8 cellular contexts compared by ENCODE assay signal in the genomic region with DNA sequence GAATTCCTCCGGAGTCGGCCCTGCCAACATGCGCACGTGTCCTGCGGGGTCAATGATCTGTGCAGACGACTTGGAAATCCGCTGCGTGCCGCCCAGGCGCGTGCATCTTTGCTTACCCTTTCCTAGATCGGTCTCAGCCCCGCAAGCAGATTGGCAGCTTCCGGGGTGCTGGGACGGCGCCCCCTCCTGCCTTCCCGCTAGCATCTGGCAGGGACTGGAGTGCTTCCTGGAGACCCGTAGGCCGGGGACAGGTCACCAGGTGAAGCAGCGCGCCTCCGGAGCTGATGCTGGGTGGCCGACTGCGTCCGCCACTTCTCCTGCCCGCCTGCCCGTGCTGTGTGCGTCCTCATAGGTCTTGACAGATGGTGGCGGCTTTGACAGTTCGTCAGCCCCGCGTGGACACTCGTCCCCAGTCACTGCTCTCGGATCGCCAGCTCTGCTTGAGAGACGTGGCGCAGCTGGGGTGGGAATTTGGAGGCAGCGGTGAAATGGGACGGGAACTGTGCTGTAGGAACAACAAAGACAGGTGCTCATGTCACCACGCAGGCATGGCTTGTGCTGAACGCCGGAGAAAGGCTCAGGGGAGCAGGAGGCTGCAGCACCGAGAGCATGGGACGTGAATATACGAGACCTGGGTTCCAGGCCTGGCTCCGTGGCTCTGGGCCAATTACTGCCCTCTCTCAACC. TPM values are rescaled to one million over a fixed set of nuclear protein-coding genes. Genes with fewer than 3 reads are reported as not detected.
DNase-seq lines count a peak whose midpoint lies in the region; ATAC-seq, FAIRE-seq and TF ChIP-seq lines count a peak whose summit lies in the region.

No MANE protein-coding gene starts in this region.

- H3K36me3 ChIP-seq in gastroesophageal sphincter (no peaks in the 10 kb centered on the region), pancreas (no peaks in the 10 kb centered on the region)

- DNase-seq in Calu3, result no peak
- peak; percentile 20 for DNase-seq in activated CD4-positive, alpha-beta memory T cell treated with anti-CD3 and anti-CD28 coated beads, Interleukin-2, amount 10 ng/mL, durations not matched to agents 7 days and 5 days
- DNase-seq in pancreas, result peak; percentile 18 to 79 (median 52)
- DNase-seq in putamen (ENCODE audit: low spot score), result no peak

- H3K4me1 Mint-ChIP-seq in Calu3 (ENCODE audit: low read depth, unreplicated experiment), result no peaks in the 10 kb centered on the region
- H3K4me1 Mint-ChIP-seq in activated CD4-positive, alpha-beta memory T cell treated with anti-CD3 and anti-CD28 coated beads, Interleukin-2, amount 10 ng/mL, durations not matched to agents 7 days and 5 days, result peaks cover 19% of the 10 kb centered on the region

- no peaks in the 10 kb centered on the region for H3K9me3 ChIP-seq in gastroesophageal sphincter
- no peaks in the 10 kb centered on the region for H3K9me3 ChIP-seq in pancreas

- H3K9me3 Mint-ChIP-seq in Calu3 (ENCODE audit: low read depth, unreplicated experiment), result no peaks in the 10 kb centered on the region
- no peaks in the 10 kb centered on the region for H3K9me3 Mint-ChIP-seq in activated CD4-positive, alpha-beta memory T cell treated with anti-CD3 and anti-CD28 coated beads, Interleukin-2, amount 10 ng/mL, durations not matched to agents 7 days and 5 days

- peaks cover 35% of the 10 kb centered on the region for H3K27me3 Mint-ChIP-seq in Calu3 (ENCODE audit: unreplicated experiment)
- H3K27me3 Mint-ChIP-seq in activated CD4-positive, alpha-beta memory T cell treated with anti-CD3 and anti-CD28 coated beads, Interleukin-2, amount 10 ng/mL, durations not matched to agents 7 days and 5 days, result peaks cover 36% of the 10 kb centered on the region

- H3K4me1 ChIP-seq in gastroesophageal sphincter (peaks cover 0 to 14% (median 7%) of the 10 kb centered on the region in 3 donors), pancreas (no peaks in the 10 kb centered on the region)

- CTCF ChIA-PET in Calu3 (lab: Charles Lee), result interaction anchor here (0.6 to 1.6 kb wide), 17 partner anchors 9 to 548 kb away, joined by 3 to 46 read pairs (median 4); a partner anchor contains a TSS
- CTCF ChIA-PET in activated CD4-positive, alpha-beta memory T cell treated with anti-CD3 and anti-CD28 coated beads, Interleukin-2, amount 10 ng/mL, durations not matched to agents 7 days and 5 days (lab: Charles Lee), result interaction anchor here (0.7 to 2.9 kb wide), 48 partner anchors 8 to 1817 kb away, joined by 3 to 94 read pairs (median 4); a partner anchor contains a TSS

- intact Hi-C loops in Calu3 (cut with micrococcal nuclease; ENCODE audit: unreplicated experiment) (loop anchor here (1.0 to 10.0 kb wide), 2 partner anchors 378 to 551 kb away; a partner anchor contains a TSS), pancreas (cut with DNase I) (loop anchor here in 2 of 3 donors (5.0 to 10.0 kb wide), 2 partner anchors 378 to 381 kb away; no protein-coding TSS in a partner anchor)

- no peak for TF ChIP-seq CTCF in Calu3 (IDR thresholded peaks at IDR 0.05; ENCODE audit: unreplicated experiment)
- peak in 2 of 4 experiments; percentile 0 to 28 for TF ChIP-seq CTCF in gastroesophageal sphincter (IDR thresholded peaks at IDR 0.05)
- TF ChIP-seq CTCF in pancreas (IDR thresholded peaks at IDR 0.05), result no peak

- no peak for FAIRE-seq in pancreas (lab: Jason Lieb, UNC)

- no TSS peak for BruUV-seq in Calu3 (replicated peaks; lab: Mats Ljungman, UMichigan)

- H3K4me3 Mint-ChIP-seq in Calu3 (ENCODE audit: low read depth, unreplicated experiment), result peak overlapping the region; percentile 70
- peak overlapping the region; percentile 78 for H3K4me3 Mint-ChIP-seq in activated CD4-positive, alpha-beta memory T cell treated with anti-CD3 and anti-CD28 coated beads, Interleukin-2, amount 10 ng/mL, durations not matched to agents 7 days and 5 days

- H3K4me3 ChIP-seq in gastroesophageal sphincter, result peak overlapping the region; percentile 6 to 49
- H3K4me3 ChIP-seq in pancreas, result peak overlapping the region; percentile 30 to 59 (median 46)

- no peak overlapping the region for H3K27ac ChIP-seq in gastroesophageal sphincter
- no peak overlapping the region for H3K27ac ChIP-seq in pancreas

- H3K36me3 Mint-ChIP-seq in Calu3 (ENCODE audit: insufficient read depth, unreplicated experiment), result peaks cover 13% of the 10 kb centered on the region
- H3K36me3 Mint-ChIP-seq in activated CD4-positive, alpha-beta memory T cell treated with anti-CD3 and anti-CD28 coated beads, Interleukin-2, amount 10 ng/mL, durations not matched to agents 7 days and 5 days (ENCODE audit: low read depth), result no peaks in the 10 kb centered on the region

- no peak for TF ChIP-seq POLR2A in gastroesophageal sphincter (IDR thresholded peaks at IDR 0.05)

- H3K27ac Mint-ChIP-seq in Calu3 (ENCODE audit: unreplicated experiment), result no peak overlapping the region
- H3K27ac Mint-ChIP-seq in activated CD4-positive, alpha-beta memory T cell treated with anti-CD3 and anti-CD28 coated beads, Interleukin-2, amount 10 ng/mL, durations not matched to agents 7 days and 5 days, result no peak overlapping the region

- WGBS in gastroesophageal sphincter (ENCODE audit: low coverage in 1 of 2), 2 donors, result 0 to 8% methylated on average over 6 to 7 of the region's 46 CpGs
- 1% methylated on average over 44 to 46 of the region's 46 CpGs for WGBS in pancreas, 2 donors

- H3K27me3 ChIP-seq in gastroesophageal sphincter (peaks cover 86% of the 10 kb centered on the region), pancreas (peaks cover 0 to 21% (median 3%) of the 10 kb centered on the region in 4 donors)

- TF ChIP-seq EP300 in gastroesophageal sphincter (IDR thresholded peaks at IDR 0.05), result no peak

- POLR2A ChIA-PET in activated CD4-positive, alpha-beta memory T cell treated with anti-CD3 and anti-CD28 coated beads, Interleukin-2, amount 10 ng/mL, durations not matched to agents 7 days and 5 days (lab: Charles Lee), result interaction anchor here (0.8 to 1.3 kb wide), 3 partner anchors 41 to 656 kb away, joined by 3 to 7 read pairs (median 3); no protein-coding TSS in a partner anchor

- ATAC-seq in GM19351 (IDR thresholded peaks at IDR 0.05; ENCODE audit: unreplicated experiment) (peak; percentile 34), HG03342 (IDR thresholded peaks at IDR 0.05; ENCODE audit: unreplicated experiment) (peak; percentile 34), gastroesophageal sphincter (peak; percentile 20), pancreas (peak; percentile 58 to 77 (median 68)), GM18520 (IDR thresholded peaks at IDR 0.05; ENCODE audit: unreplicated experiment) (no peak)

RNA-seq across cellular contexts. Expression of a gene that starts 21.9 kb away (rescaled TPM):
- total RNA-seq in Calu3 (2022) (not detected in 2 replicates), gastroesophageal sphincter (not detected), pancreas (not detected)
- total RNA-seq in activated CD4-positive, alpha-beta memory T cell treated with anti-CD3 and anti-CD28 coated beads, Interleukin-2, amount 10 ng/mL, durations not matched to agents 7 days and 5 days, result not detected
- polyA plus RNA-seq in pancreas, result not detected

RNA-seq across cellular contexts. Expression of a gene that starts 37.3 kb away (rescaled TPM):
- total RNA-seq in Calu3 (2022), result not detected in 2 replicates
- not detected for total RNA-seq in activated CD4-positive, alpha-beta memory T cell treated with anti-CD3 and anti-CD28 coated beads, Interleukin-2, amount 10 ng/mL, durations not matched to agents 7 days and 5 days
- total RNA-seq in gastroesophageal sphincter, result not detected
- not detected for total RNA-seq in pancreas
- polyA plus RNA-seq in pancreas, result not detected

Comparison
In these comparisons a context has a peak if more than half of its experiments do, and no peak if none do; other contexts are left out.
1. DNase-seq: peak in activated CD4-positive, alpha-beta memory T cell treated with anti-CD3 and anti-CD28 coated beads, Interleukin-2, amount 10 ng/mL, durations not matched to agents 7 days and 5 days (single experiment) and pancreas (6 of 6); none in Calu3 (single experiment) and putamen (single experiment).